14 cellular contexts compared by ENCODE assay signal in the genomic region with DNA sequence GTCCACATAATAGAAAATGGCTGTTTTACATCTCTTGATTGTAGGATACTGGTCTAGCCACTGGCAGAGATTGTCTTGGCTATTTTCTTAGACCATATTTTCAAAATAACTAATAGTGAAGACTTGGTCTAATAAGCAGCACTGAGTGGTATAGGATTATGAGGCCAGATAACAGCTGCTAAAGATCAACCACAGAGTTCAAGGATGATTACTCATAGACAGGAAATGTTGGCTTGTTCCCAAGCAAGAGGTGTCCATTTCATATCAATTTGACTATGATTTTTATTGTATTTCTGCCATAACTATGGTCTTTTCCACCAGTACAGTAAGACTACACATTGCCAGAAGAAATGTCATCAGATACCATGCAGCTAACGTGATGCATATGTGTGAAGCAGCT.
DNase-seq lines count a peak whose midpoint lies in the region; ATAC-seq, FAIRE-seq and TF ChIP-seq lines count a peak whose summit lies in the region.
"Had no signal": no experiment of that assay in that cellular context is flagged by ENCODE, and none has a peak within 500 bp of the region (broad histone marks: within the 10 kb centered on the region; RNA-seq: fewer than 3 reads in every experiment).

No MANE protein-coding gene starts in this region.

- H3K4me2 ChIP-seq in BLaER1: peak overlapping the region; percentile 22
- peak overlapping the region; percentile 22 for H3K4me2 ChIP-seq in Karpas-422 (ENCODE audit: low read depth, low read length, poor library complexity, severe bottlenecking)
- H3K4me2 ChIP-seq in astrocyte (ENCODE audit: low read length): peak overlapping the region; percentile 24

- FAIRE-seq in astrocyte (lab: Jason Lieb, UNC): peak; percentile 92

- H3K36me3 ChIP-seq in BLaER1: no peaks in the 10 kb centered on the region
- no peaks in the 10 kb centered on the region; the same call in 1 of the 2 replicates for H3K36me3 ChIP-seq in Karpas-422 (ENCODE audit: insufficient read depth, low read length)
- H3K36me3 ChIP-seq in astrocyte (ENCODE audit: insufficient read depth, low read length): no peaks in the 10 kb centered on the region
- no peaks in the 10 kb centered on the region for H3K36me3 ChIP-seq in right lobe of liver

- H3K9me2 ChIP-seq in Karpas-422 (replicated peaks; ENCODE audit: insufficient read depth, low read length): no peaks in the 10 kb centered on the region

- H3K9me3 ChIP-seq in BLaER1 (peaks cover 6% of the 10 kb centered on the region; the same call in 1 of the 2 replicates), Karpas-422 (ENCODE audit: low read length) (no peaks in the 10 kb centered on the region; the same call in 1 of the 2 replicates), astrocyte (ENCODE audit: insufficient read depth, low read depth, low read length) (no peaks in the 10 kb centered on the region), right lobe of liver (no peaks in the 10 kb centered on the region)

- H3K36me3 Mint-ChIP-seq in astrocyte (ENCODE audit: low read depth, unreplicated experiment): no peaks in the 10 kb centered on the region

- H3K27ac Mint-ChIP-seq in astrocyte (ENCODE audit: unreplicated experiment): peak overlapping the region; percentile 82
- H3K27ac Mint-ChIP-seq: CD4-positive, alpha-beta memory T cell; stimulated activated naive CD8-positive, alpha-beta T cell treated with anti-CD3 and anti-CD28 coated beads, Interleukin-15, amount 100 ng/mL, for 72 hours had no signal

- in situ Hi-C loops in GM13977 (cut with MboI; ENCODE audit: low pct_unique_long_range_greater_than_20kb, low sequenced_read_pairs, unreplicated experiment): no loop called here

- peaks cover 16% of the 10 kb centered on the region for H3K9me3 Mint-ChIP-seq in astrocyte (ENCODE audit: unreplicated experiment)

- no peaks in the 10 kb centered on the region for H3K79me2 ChIP-seq in Karpas-422 (ENCODE audit: low read length)
- H3K79me2 ChIP-seq in astrocyte (ENCODE audit: insufficient read depth, low read length): no peaks in the 10 kb centered on the region

- H3K27me3 Mint-ChIP-seq in astrocyte (ENCODE audit: low read depth, unreplicated experiment): no peaks in the 10 kb centered on the region
- H3K27me3 Mint-ChIP-seq: CD4-positive, alpha-beta memory T cell; stimulated activated naive CD8-positive, alpha-beta T cell treated with anti-CD3 and anti-CD28 coated beads, Interleukin-15, amount 100 ng/mL, for 72 hours had no signal

- H4K20me1 ChIP-seq in BLaER1 (no peaks in the 10 kb centered on the region), Karpas-422 (ENCODE audit: insufficient read depth, low read depth, low read length) (no peaks in the 10 kb centered on the region), astrocyte (ENCODE audit: insufficient read depth, low read length) (no peaks in the 10 kb centered on the region)

- no peak for TF ChIP-seq POLR2A in right lobe of liver (IDR thresholded peaks at IDR 0.05)

- H3K27me3 ChIP-seq in BLaER1 (no peaks in the 10 kb centered on the region), Karpas-422 (ENCODE audit: low read length) (no peaks in the 10 kb centered on the region), astrocyte (ENCODE audit: insufficient read depth, low read length) (no peaks in the 10 kb centered on the region), right lobe of liver (no peaks in the 10 kb centered on the region)

- H3K4me1 ChIP-seq in BLaER1 (peaks cover 12% of the 10 kb centered on the region), Karpas-422 (ENCODE audit: low read length) (peaks cover 44% of the 10 kb centered on the region), astrocyte (ENCODE audit: insufficient read depth, low read length) (peaks cover 12% of the 10 kb centered on the region), right lobe of liver (no peaks in the 10 kb centered on the region)

- no peak overlapping the region for H3K4me3 ChIP-seq in BLaER1
- no peak overlapping the region for H3K4me3 ChIP-seq in Karpas-422 (ENCODE audit: low read length)
- H3K4me3 ChIP-seq in astrocyte (ENCODE audit: insufficient read depth, low read depth, low read length): no peak overlapping the region
- no peak overlapping the region for H3K4me3 ChIP-seq in right lobe of liver

- TF ChIP-seq CTCF in astrocyte (IDR thresholded peaks at IDR 0.05; ENCODE audit: insufficient read depth, low read depth, low read length) (no peak), GM13977 (IDR thresholded peaks at IDR 0.05; ENCODE audit: extremely low read depth, insufficient read depth, missing control alignments) (no peak), right lobe of liver (IDR thresholded peaks at IDR 0.05) (no peak)

- ATAC-seq in HG02970 (IDR thresholded peaks at IDR 0.05; ENCODE audit: low FRiP score, unreplicated experiment) (no peak), right lobe of liver (no peak)
- ATAC-seq: stimulated activated naive CD8-positive, alpha-beta T cell treated with anti-CD3 and anti-CD28 coated beads, Interleukin-15, amount 100 ng/mL, for 72 hours had no signal

- 58% methylated on average over 1 of the region's 1 CpG for WGBS in right lobe of liver (ENCODE audit: insufficient coverage, low coverage, low lambda C conversion rate, missing lambda C conversion rate)

- H2AFZ ChIP-seq in Karpas-422 (ENCODE audit: low read length) (peak overlapping the region; percentile 47; the same call in 1 of the 2 replicates), astrocyte (ENCODE audit: low read depth, low read length) (no peak overlapping the region)

- no peak overlapping the region for H3K9ac ChIP-seq in BLaER1
- H3K9ac ChIP-seq in Karpas-422 (ENCODE audit: low read length): peak overlapping the region; percentile 4; the same call in 1 of the 2 replicates
- no peak overlapping the region for H3K9ac ChIP-seq in astrocyte (ENCODE audit: low read length)

- no peak overlapping the region for H3K27ac ChIP-seq in BLaER1
- peak overlapping the region; percentile 84 for H3K27ac ChIP-seq in Karpas-422 (ENCODE audit: low read length)
- no peak overlapping the region for H3K27ac ChIP-seq in astrocyte (ENCODE audit: low read depth, low read length)
- H3K27ac ChIP-seq in right lobe of liver: no peak overlapping the region

- H3K4me3 Mint-ChIP-seq in astrocyte (ENCODE audit: unreplicated experiment): peak overlapping the region; percentile 30
- H3K4me3 Mint-ChIP-seq: CD4-positive, alpha-beta memory T cell; neural crest cell; stimulated activated naive CD8-positive, alpha-beta T cell treated with anti-CD3 and anti-CD28 coated beads, Interleukin-15, amount 100 ng/mL, for 72 hours had no signal

- intact Hi-C loops in right lobe of liver (cut with DNase I): no loop called here

- peak; percentile 76 for DNase-seq in Karpas-422
- peak; percentile 81 for DNase-seq in astrocyte (ENCODE audit: low read depth)
- peak; percentile 78 for DNase-seq in kidney tubule cell (ENCODE audit: low spot score)
- DNase-seq in GM13977 (ENCODE audit: low spot score): no peak
- no peak for DNase-seq in stimulated activated CD4-positive, alpha-beta T cell treated with anti-CD3 and anti-CD28 coated beads, Interleukin-12 subunit alpha, Interleukin-12 subunit beta, amount 100 ng/mL, for 4 hours
- DNase-seq in right lobe of liver: no peak
- DNase-seq: amygdala; CD4-positive, alpha-beta memory T cell; MM.1S; stimulated activated naive CD8-positive, alpha-beta T cell treated with anti-CD3 and anti-CD28 coated beads, Interleukin-15, amount 100 ng/mL, for 72 hours; T-helper 9 cell had no signal

- H3K4me1 Mint-ChIP-seq in astrocyte (ENCODE audit: low read depth, unreplicated experiment): peaks cover 11% of the 10 kb centered on the region
- H3K4me1 Mint-ChIP-seq: neural crest cell; stimulated activated naive CD8-positive, alpha-beta T cell treated with anti-CD3 and anti-CD28 coated beads, Interleukin-15, amount 100 ng/mL, for 72 hours had no signal

Comparison
In these comparisons a context has a peak if more than half of its experiments do, and no peak if none do; other contexts are left out.
1. DNase-seq: peak in Karpas-422 (single experiment), astrocyte (single experiment) and kidney tubule cell (single experiment); none in GM13977 (single experiment), stimulated activated CD4-positive, alpha-beta T cell treated with anti-CD3 and anti-CD28 coated beads, Interleukin-12 subunit alpha, Interleukin-12 subunit beta, amount 100 ng/mL, for 4 hours (single experiment) and right lobe of liver (0 of 3).
2. Peak in every context shown above with its lines, with median percentiles within 50 percentile points of each other: H3K4me2 ChIP-seq.